12 cellular contexts compared by ENCODE assay signal in the genomic region with DNA sequence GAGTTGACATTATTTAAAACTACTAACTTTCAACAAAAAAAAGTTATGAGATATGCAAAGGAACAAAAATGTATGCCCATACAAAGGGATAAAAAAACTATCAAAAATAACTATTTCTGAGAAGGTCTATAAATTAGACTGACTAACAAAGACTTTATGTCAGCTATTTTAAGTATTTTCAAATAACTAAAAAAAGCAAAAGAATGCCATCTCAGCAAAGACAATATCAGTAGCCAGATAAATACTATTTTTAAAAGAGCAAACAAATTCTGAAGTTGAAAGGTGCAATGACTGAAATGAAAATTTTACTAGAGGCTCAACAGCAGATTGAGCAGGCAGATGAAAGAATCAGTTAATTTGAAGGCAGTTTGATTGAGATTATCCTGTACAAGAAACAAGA. TPM values are rescaled to one million over a fixed set of nuclear protein-coding genes. Genes with fewer than 3 reads are reported as not detected.
"Had no signal": no experiment of that assay in that cellular context is flagged by ENCODE, and none has a peak within 500 bp of the region (broad histone marks: within the 10 kb centered on the region; RNA-seq: fewer than 3 reads in every experiment).

No MANE protein-coding gene starts in this region.

- H3K4me3 ChIP-seq: GM23248, GM23338, HAP-1 had no signal

- H2AFZ ChIP-seq: GM23248, GM23338 had no signal

- H3K9ac ChIP-seq: GM23248 had no signal

- H3K4me1 ChIP-seq: HAP-1 had no signal

- H3K4me3 Mint-ChIP-seq: GM23338, H9, HFFc6 had no signal

- DNase-seq: GM23248, GOT3, H7, H9, HCEC 1CT, HFFc6 had no signal

- ATAC-seq: GM23338, HCT116 had no signal

- H3K27ac ChIP-seq: GM23248 had no signal

- FAIRE-seq: H1, H54 had no signal

- H3K27ac Mint-ChIP-seq: GM23338, H9, HFFc6 had no signal

- H3K4me2 ChIP-seq: GM23338 had no signal

- H3K36me3 ChIP-seq: HAP-1 had no signal

RNA-seq across cellular contexts. Expression of gene STRIT1, which starts 3.6 kb away (rescaled TPM):
- total RNA-seq: GM23248, H4, H7, H9, HFFc6 had no signal
- polyA plus RNA-seq: GM23248 had no signal
